1 cellular context compared by ENCODE assay signal in genomic region chr21:44478124-44478800, GRCh38.
A peak's percentile ranks its signal among the peaks of the same experiment; 100 is the strongest.
TF ChIP-seq lines count a peak whose summit lies in the region.

No MANE protein-coding gene starts in this region.

TF ChIP-seq in liver, 16 proteins besides CTCF, POLR2A, EP300 and RAD21 (continued from another document):
- TF ChIP-seq ZBTB33 (IDR thresholded peaks at IDR 0.05): peak; percentile 35
- TF ChIP-seq GABPA (IDR thresholded peaks at IDR 0.05 in 1 of 2, conservative IDR thresholded peaks at IDR 0.05 in 1 of 2): peak in 1 of 2 donors; percentile 70
- TF ChIP-seq EGR1 (IDR thresholded peaks at IDR 0.05; ENCODE audit: low read depth in 2 of 2): peak in 1 of 2 donors; percentile 58
- TF ChIP-seq HNF4G (IDR thresholded peaks at IDR 0.05): peak; percentile 22
- TF ChIP-seq MAX (IDR thresholded peaks at IDR 0.05): no peak
- peak in 1 of 2 donors; percentile 52 for TF ChIP-seq JUND (IDR thresholded peaks at IDR 0.05)
